Comparison of ENCODE assay signal across 12 cellular contexts in the genomic region with DNA sequence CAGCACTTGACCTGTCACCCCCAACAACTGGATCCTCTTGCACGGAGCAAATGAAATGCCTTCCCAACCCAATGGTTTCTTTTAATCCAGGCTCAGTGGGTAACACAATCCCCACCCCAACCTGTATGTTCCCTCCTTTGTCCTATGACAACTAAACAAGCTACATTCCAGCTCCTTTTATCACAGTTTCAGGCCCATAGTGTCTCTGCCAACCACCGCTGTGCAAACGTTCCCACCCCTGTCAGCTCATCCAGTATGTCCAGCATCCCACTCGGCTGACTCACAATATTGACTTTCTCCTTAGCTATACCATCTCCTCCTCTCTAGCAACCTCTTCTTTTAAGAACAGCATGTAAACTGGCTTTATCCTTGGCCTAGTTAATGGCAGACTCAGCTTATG.
DNase-seq lines count a peak whose midpoint lies in the region; TF ChIP-seq lines count a peak whose summit lies in the region.
"Had no signal": no experiment of that assay in that cellular context is flagged by ENCODE, and none has a peak within 500 bp of the region (broad histone marks: within the 10 kb centered on the region; RNA-seq: fewer than 3 reads in every experiment).

No MANE protein-coding gene starts in this region.

- DNase-seq in right atrium auricular region (ENCODE audit: low spot score), result no peak
- DNase-seq in left ventricle myocardium inferior, result no peak
- no peak for DNase-seq in vagina (ENCODE audit: extremely low spot score in 2 of 2)
- no peak for DNase-seq in NCI-H1417 treated with DMSO at 0.1 percent for 48 hours (lab: John Stamatoyannopoulos, UW)
- no peak for DNase-seq in T-helper 2 cell treated with Interferon-gamma antibody and Interleukin-4, amounts not matched to agents 5 μg/mL and 100 μg/mL, for 36 hours (ENCODE audit: low spot score)
- no peak for DNase-seq in NCI-H2227 treated with DMSO at 0.1 percent for 48 hours (lab: John Stamatoyannopoulos, UW)
- DNase-seq: activated gamma-delta T cell treated with Interleukin-2 at 50 U/mL for 16 hours, mesendoderm, NCI-H1092 treated with DMSO at 0.1 percent for 48 hours had no signal

- H3K27me3 ChIP-seq in right atrium auricular region, result no peaks in the 10 kb centered on the region
- no peaks in the 10 kb centered on the region for H3K27me3 ChIP-seq in left ventricle myocardium inferior (ENCODE audit: low read depth)
- no peaks in the 10 kb centered on the region for H3K27me3 ChIP-seq in vagina

- peak overlapping the region in 2 of 3 experiments; percentile 69 to 84 for H3K27ac Mint-ChIP-seq in nephron
- H3K27ac Mint-ChIP-seq in T-helper 2 cell treated with Interferon-gamma antibody and Interleukin-4, amounts not matched to agents 5 μg/mL and 100 μg/mL, for 36 hours, result no peak overlapping the region
- H3K27ac Mint-ChIP-seq: WTC11 had no signal

- H3K9me3 ChIP-seq in right atrium auricular region (no peaks in the 10 kb centered on the region), left ventricle myocardium inferior (replicated peaks) (no peaks in the 10 kb centered on the region), vagina (no peaks in the 10 kb centered on the region)

- H3K9me3 Mint-ChIP-seq in nephron, result no peaks in the 10 kb centered on the region
- no peaks in the 10 kb centered on the region for H3K9me3 Mint-ChIP-seq in T-helper 2 cell treated with Interferon-gamma antibody and Interleukin-4, amounts not matched to agents 5 μg/mL and 100 μg/mL, for 36 hours
- H3K9me3 Mint-ChIP-seq: WTC11 had no signal

- H3K4me1 ChIP-seq in right atrium auricular region, result peaks cover 0 to 34% of the 10 kb centered on the region in 2 donors
- H3K4me1 ChIP-seq in left ventricle myocardium inferior, result peaks cover 47% of the 10 kb centered on the region
- peaks cover 48% of the 10 kb centered on the region for H3K4me1 ChIP-seq in vagina

- TF ChIP-seq CTCF in right atrium auricular region (IDR thresholded peaks at IDR 0.05) (no peak), left ventricle myocardium inferior (IDR thresholded peaks at IDR 0.05; ENCODE audit: borderline replicate concordance) (no peak), nephron (IDR thresholded peaks at IDR 0.05; ENCODE audit: unreplicated experiment in 3 of 3) (no peak), vagina (IDR thresholded peaks at IDR 0.05) (no peak)

- intact Hi-C loops in left ventricle myocardium inferior (cut with micrococcal nuclease), result no loop called here
- intact Hi-C loops in vagina (cut with DNase I), result no loop called here

- peaks cover 14% of the 10 kb centered on the region for H3K27me3 Mint-ChIP-seq in nephron (ENCODE audit: low read depth)
- no peaks in the 10 kb centered on the region for H3K27me3 Mint-ChIP-seq in T-helper 2 cell treated with Interferon-gamma antibody and Interleukin-4, amounts not matched to agents 5 μg/mL and 100 μg/mL, for 36 hours (ENCODE audit: low read depth)

- TF ChIP-seq POLR2A in vagina (IDR thresholded peaks at IDR 0.05), result no peak

- H3K4me3 Mint-ChIP-seq in nephron, result peak overlapping the region in 1 of 3 experiments; percentile 7
- H3K4me3 Mint-ChIP-seq in T-helper 2 cell treated with Interferon-gamma antibody and Interleukin-4, amounts not matched to agents 5 μg/mL and 100 μg/mL, for 36 hours, result no peak overlapping the region
- H3K4me3 Mint-ChIP-seq: WTC11 had no signal

- peaks cover 66% of the 10 kb centered on the region for H3K4me1 Mint-ChIP-seq in nephron
- H3K4me1 Mint-ChIP-seq in T-helper 2 cell treated with Interferon-gamma antibody and Interleukin-4, amounts not matched to agents 5 μg/mL and 100 μg/mL, for 36 hours (ENCODE audit: low read depth), result peaks cover 4% of the 10 kb centered on the region
- H3K4me1 Mint-ChIP-seq: WTC11 had no signal

- no peak overlapping the region for H3K4me3 ChIP-seq in right atrium auricular region
- H3K4me3 ChIP-seq in left ventricle myocardium inferior, result no peak overlapping the region
- H3K4me3 ChIP-seq in vagina, result no peak overlapping the region

- H3K36me3 ChIP-seq in right atrium auricular region, result no peaks in the 10 kb centered on the region
- no peaks in the 10 kb centered on the region for H3K36me3 ChIP-seq in left ventricle myocardium inferior
- H3K36me3 ChIP-seq in vagina, result no peaks in the 10 kb centered on the region

- no peaks in the 10 kb centered on the region for H3K36me3 Mint-ChIP-seq in nephron (ENCODE audit: low read depth)
- no peaks in the 10 kb centered on the region for H3K36me3 Mint-ChIP-seq in T-helper 2 cell treated with Interferon-gamma antibody and Interleukin-4, amounts not matched to agents 5 μg/mL and 100 μg/mL, for 36 hours (ENCODE audit: low read depth)
- H3K36me3 Mint-ChIP-seq: WTC11 had no signal

- peak overlapping the region; percentile 80 to 81 for H3K27ac ChIP-seq in right atrium auricular region
- no peak overlapping the region for H3K27ac ChIP-seq in left ventricle myocardium inferior (replicated peaks)
- peak overlapping the region; percentile 47 for H3K27ac ChIP-seq in cingulate gyrus (ENCODE audit: low read depth, low read length)
- peak overlapping the region; percentile 78 for H3K27ac ChIP-seq in vagina
